ENCODE assay signal across 8 cellular contexts in the genomic region with DNA sequence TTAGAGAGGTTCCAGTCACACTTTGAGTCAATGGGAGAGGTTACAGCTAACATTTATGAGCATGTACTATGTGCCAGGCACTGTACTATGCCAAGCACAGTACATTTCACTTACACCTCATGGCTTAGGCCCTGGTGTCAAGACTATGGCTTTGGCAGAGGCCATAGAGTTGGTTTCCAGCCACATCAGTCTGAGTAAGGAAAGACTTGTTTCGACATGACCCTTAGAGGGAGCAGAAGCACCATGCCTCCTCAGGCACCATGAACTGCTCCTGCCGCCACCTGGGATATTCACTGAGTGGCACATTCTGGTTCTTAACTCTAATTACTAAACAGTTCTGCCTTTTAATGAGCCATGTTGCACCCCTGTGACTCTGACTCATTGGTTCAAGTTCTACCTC. TPM values are rescaled to one million over a fixed set of nuclear protein-coding genes. Genes with fewer than 3 reads are reported as not detected.
DNase-seq lines count a peak whose midpoint lies in the region; ATAC-seq and TF ChIP-seq lines count a peak whose summit lies in the region.

No MANE protein-coding gene starts in this region.

- no peak overlapping the region for H3K27ac Mint-ChIP-seq in glutamatergic neuron (ENCODE audit: unreplicated experiment)

- H3K4me3 Mint-ChIP-seq in glutamatergic neuron (ENCODE audit: unreplicated experiment): no peak overlapping the region

- peaks cover 2% of the 10 kb centered on the region for H3K27me3 Mint-ChIP-seq in glutamatergic neuron (ENCODE audit: unreplicated experiment)

- H3K36me3 Mint-ChIP-seq in glutamatergic neuron (ENCODE audit: unreplicated experiment): no peaks in the 10 kb centered on the region

- H3K4me1 Mint-ChIP-seq in glutamatergic neuron (ENCODE audit: low read depth, unreplicated experiment): peaks cover 2% of the 10 kb centered on the region

- no peak for TF ChIP-seq CTCF in glutamatergic neuron (IDR thresholded peaks at IDR 0.05; ENCODE audit: partially characterized antibody, unreplicated experiment)

- no peak for ATAC-seq in GM21423 (IDR thresholded peaks at IDR 0.05; ENCODE audit: unreplicated experiment)

- DNase-seq in Daoy (ENCODE audit: low read depth): peak; percentile 18
- peak; percentile 4 for DNase-seq in OCI-M1 (lab: John Stamatoyannopoulos, UW)
- DNase-seq in cerebellar cortex (ENCODE audit: low spot score): peak; percentile 30
- DNase-seq in myocyte (ENCODE audit: low read depth): peak; percentile 47
- DNase-seq in glutamatergic neuron: no peak
- no peak for DNase-seq in occipital lobe (lab: John Stamatoyannopoulos, UW)
- no peak for DNase-seq in UCSD-AML1 (lab: John Stamatoyannopoulos, UW; ENCODE audit: unreplicated experiment)

- H3K9me3 Mint-ChIP-seq in glutamatergic neuron (ENCODE audit: unreplicated experiment): no peaks in the 10 kb centered on the region

RNA-seq across cellular contexts. Expression of gene DGUOK, which starts 12.7 kb away (rescaled TPM):
- 52.2 and 63.4 TPM in 2 replicates for total RNA-seq in Daoy (2014; rRNA removed; shearing (Covaris generic))
- 38.8 and 44.6 TPM in 2 replicates for total RNA-seq in myocyte
- polyA plus RNA-seq in myocyte (2012): 81.7 TPM
- 96.8 TPM for total RNA-seq in glutamatergic neuron (ENCODE audit: unreplicated experiment)
- total RNA-seq in occipital lobe: 45.7 TPM

RNA-seq across cellular contexts. Expression of gene TET3, which starts 45.3 kb away (rescaled TPM):
- total RNA-seq in Daoy (2014; rRNA removed; shearing (Covaris generic)): 2.2 and 2.9 TPM in 2 replicates
- 5.2 and 6.4 TPM in 2 replicates for total RNA-seq in myocyte
- 6.9 TPM for polyA plus RNA-seq in myocyte (2012)
- 92.4 TPM for total RNA-seq in glutamatergic neuron (ENCODE audit: unreplicated experiment)
- 20.9 TPM for total RNA-seq in occipital lobe

RNA-seq across cellular contexts. Expression of gene ACTG2, which starts 46.6 kb away (rescaled TPM):
- 0.18 and 0.74 TPM in 2 replicates for total RNA-seq in Daoy (2014; rRNA removed; shearing (Covaris generic))
- total RNA-seq in myocyte (1.2 TPM in 1 of 2 replicates, not detected in the other), glutamatergic neuron (ENCODE audit: unreplicated experiment) (not detected), occipital lobe (0.62 TPM)
- polyA plus RNA-seq in myocyte (2012): 0.39 TPM

Comparison
In these comparisons a context has a peak if more than half of its experiments do, and no peak if none do; other contexts are left out.
1. DNase-seq: peak in Daoy (single experiment), OCI-M1 (single experiment), cerebellar cortex (single experiment) and myocyte (single experiment); none in glutamatergic neuron (single experiment), occipital lobe (single experiment) and UCSD-AML1 (single experiment).